ENCODE assay signal across 29 cellular contexts in genomic region chr2:239536186-239536585, GRCh38.
"Had no signal": no experiment of that assay in that cellular context is flagged by ENCODE, and none has a peak within 500 bp of the region (broad histone marks: within the 10 kb centered on the region; RNA-seq: fewer than 3 reads in every experiment).

No MANE protein-coding gene starts in this region.

- H3K9me3 Mint-ChIP-seq: activated CD4-positive, alpha-beta T cell treated with anti-CD3 and anti-CD28 coated beads, Interleukin-2, amount 10 ng/mL, durations not matched to agents 24 days and 14 days; activated naive CD4-positive, alpha-beta T cell treated with anti-CD3 and anti-CD28 coated beads, Interleukin-2, amount 50 U/mL, for 24 hours; activated T-helper 2 cell treated with anti-CD3 and anti-CD28 coated beads, Interferon-gamma antibody, Interleukin-2, Interleukin-4, amounts not matched to agents 10 μg/mL and 5 μg/mL and 100 μg/mL, durations not matched to agents 14 hours and 24 hours and 36 hours had no signal

- H3K9me3 ChIP-seq: SJCRH30 had no signal

- H3K4me2 ChIP-seq: PC-9 had no signal

- H3K27me3 ChIP-seq: SJCRH30 had no signal

- H3K4me3 Mint-ChIP-seq: activated CD4-positive, alpha-beta T cell treated with anti-CD3 and anti-CD28 coated beads, Interleukin-2, amount 10 ng/mL, durations not matched to agents 24 days and 14 days; activated CD8-positive, alpha-beta T cell treated with anti-CD3 and anti-CD28 coated beads, Interleukin-2, amount 10 ng/mL, durations not matched to agents 7 days and 5 days; activated naive CD4-positive, alpha-beta T cell treated with anti-CD3 and anti-CD28 coated beads, Interleukin-2, amount 50 U/mL, for 24 hours; activated T-cell treated with anti-CD3 and anti-CD28 coated beads, Interleukin-2, amount 50 U/mL, for 24 hours; brain; IgD-negative memory B cell had no signal

- H3K36me3 Mint-ChIP-seq: activated naive CD4-positive, alpha-beta T cell treated with anti-CD3 and anti-CD28 coated beads, Interleukin-2, amount 50 U/mL, for 24 hours; brain; IgD-negative memory B cell had no signal

- H3K27me3 Mint-ChIP-seq: activated naive CD4-positive, alpha-beta T cell treated with anti-CD3 and anti-CD28 coated beads, Interleukin-2, amount 50 U/mL, for 24 hours had no signal

- ATAC-seq: activated CD8-positive, alpha-beta T cell treated with anti-CD3 and anti-CD28 coated beads, Interleukin-2, amount 10 ng/mL, durations not matched to agents 7 days and 5 days had no signal

- H3K27ac ChIP-seq: PC-9, RWPE1, SJCRH30, SK-N-MC, WERI-Rb-1 had no signal

- H2AFZ ChIP-seq: PC-9 had no signal

- H3K4me3 ChIP-seq: PC-9, SJCRH30, SK-N-MC had no signal

- H3K36me3 ChIP-seq: SJCRH30, WERI-Rb-1 had no signal

- H3K27ac Mint-ChIP-seq: activated CD4-positive, alpha-beta T cell treated with anti-CD3 and anti-CD28 coated beads, Interleukin-2, amount 10 ng/mL, durations not matched to agents 24 days and 14 days; activated CD8-positive, alpha-beta T cell treated with anti-CD3 and anti-CD28 coated beads, Interleukin-2, amount 10 ng/mL, durations not matched to agents 7 days and 5 days; activated naive CD4-positive, alpha-beta T cell treated with anti-CD3 and anti-CD28 coated beads, Interleukin-2, amount 50 U/mL, for 24 hours; activated T-cell treated with anti-CD3 and anti-CD28 coated beads, Interleukin-2, amount 50 U/mL, for 24 hours; activated T-helper 2 cell treated with anti-CD3 and anti-CD28 coated beads, Interferon-gamma antibody, Interleukin-2, Interleukin-4, amounts not matched to agents 10 μg/mL and 5 μg/mL and 100 μg/mL, durations not matched to agents 14 hours and 24 hours and 36 hours had no signal

- H3K4me1 Mint-ChIP-seq: activated CD4-positive, alpha-beta T cell treated with anti-CD3 and anti-CD28 coated beads, Interleukin-2, amount 10 ng/mL, durations not matched to agents 24 days and 14 days had no signal

- DNase-seq: activated CD4-positive, alpha-beta T cell treated with anti-CD3 and anti-CD28 coated beads for 1 hour; activated CD4-positive, alpha-beta T cell treated with anti-CD3 and anti-CD28 coated beads, Interleukin-2, amount 10 ng/mL, durations not matched to agents 24 days and 14 days; activated CD4-positive, alpha-beta T cell treated with anti-CD3 and anti-CD28 coated beads, Interleukin-2, amount 50 U/mL, for 4 hours; activated CD4-positive, CD25-positive, alpha-beta regulatory T cell; activated CD8-positive, alpha-beta T cell treated with anti-CD3 and anti-CD28 coated beads, Interleukin-2, amount 10 ng/mL, durations not matched to agents 7 days and 5 days; activated gamma-delta T cell; activated naive CD4-positive, alpha-beta T cell treated with Interleukin-2 at 50 U/mL for 16 hours; activated T-cell treated with anti-CD3 and anti-CD28 coated beads, Interleukin-2, amount 50 U/mL, for 24 hours; anterior cingulate cortex; Karpas-422; KBM-7; NCI-H1048; NCI-H1105 treated with DMSO at 0.1 percent for 48 hours; NCI-H1436; NCI-H1694; NCI-H1930; NCI-H345; NCI-H524 treated with DMSO at 0.1 percent for 48 hours; PC-9; SHP77; SJCRH30; T1000; WERI-Rb-1 had no signal

- H3K4me1 ChIP-seq: SJCRH30 had no signal
